ENCODE assay signal across 12 cellular contexts in the genomic region with DNA sequence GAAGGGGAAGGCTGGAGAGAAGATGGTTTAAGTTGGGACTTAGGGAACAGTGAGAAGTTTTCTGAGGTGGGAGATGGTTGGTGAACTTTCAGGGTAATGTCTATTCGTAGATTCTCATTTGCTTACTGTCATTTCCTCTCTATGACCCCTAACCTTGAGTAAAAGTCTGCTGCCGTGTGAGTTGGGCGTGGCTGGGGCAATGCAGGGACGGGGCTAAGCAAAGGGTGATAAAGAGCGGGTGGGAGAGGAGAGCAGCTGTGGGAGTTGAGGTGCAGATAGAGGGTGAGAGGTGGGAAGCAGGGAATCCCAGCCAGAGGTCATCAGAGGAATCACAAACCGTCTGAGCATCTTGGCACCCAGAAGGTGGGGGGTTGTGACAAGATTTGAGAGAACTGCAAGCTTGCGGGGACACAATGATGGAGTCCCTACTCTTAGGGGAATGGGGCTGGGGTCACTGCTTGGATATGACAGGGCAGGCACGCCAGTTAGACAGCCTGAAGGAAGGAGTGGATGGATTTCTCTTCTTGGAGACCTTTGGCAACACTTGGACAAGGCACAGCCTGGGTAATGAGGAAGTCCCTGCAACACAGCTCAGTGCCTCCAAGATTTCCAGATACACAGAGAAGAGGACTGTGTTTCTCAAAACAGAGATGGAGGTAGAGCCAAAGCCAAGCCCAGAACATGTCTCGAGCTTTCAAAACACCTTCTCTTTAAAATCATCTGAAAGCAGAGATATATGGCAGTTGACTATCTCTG. TPM values are rescaled to one million over a fixed set of nuclear protein-coding genes. Genes with fewer than 3 reads are reported as not detected.
DNase-seq lines count a peak whose midpoint lies in the region; ATAC-seq and TF ChIP-seq lines count a peak whose summit lies in the region.
"Had no signal": no experiment of that assay in that cellular context is flagged by ENCODE, and none has a peak within 500 bp of the region (broad histone marks: within the 10 kb centered on the region; RNA-seq: fewer than 3 reads in every experiment).

No MANE protein-coding gene starts in this region.

- H2AFZ ChIP-seq in mesenchymal stem cell (ENCODE audit: low read depth, low read length) = no peak overlapping the region

- peak overlapping the region; percentile 1; the same call in 1 of the 2 replicates for H3K4me3 Mint-ChIP-seq in HFFc6
- H3K4me3 Mint-ChIP-seq: naive thymus-derived CD4-positive, alpha-beta T cell had no signal

- H3K27me3 ChIP-seq in body of pancreas = no peaks in the 10 kb centered on the region
- H3K27me3 ChIP-seq in mesenchymal stem cell (ENCODE audit: control insufficient read depth in 1 of 2, insufficient read depth in 1 of 2, low read length in 2 of 2) = no peaks in the 10 kb centered on the region
- H3K27me3 ChIP-seq in stomach smooth muscle (ENCODE audit: control insufficient read depth in 1 of 2, insufficient read depth in 2 of 2, low read length in 2 of 2) = no peaks in the 10 kb centered on the region

- H3K36me3 ChIP-seq in body of pancreas (replicated peaks in 1 of 2; ENCODE audit: insufficient read depth in 1 of 2, low read depth in 2 of 2) (no peaks in the 10 kb centered on the region), mesenchymal stem cell (ENCODE audit: control insufficient read depth in 1 of 2, insufficient read depth in 2 of 2, low read depth in 1 of 2, low read length in 2 of 2) (no peaks in the 10 kb centered on the region), stomach smooth muscle (ENCODE audit: control insufficient read depth in 2 of 2, insufficient read depth in 2 of 2, low read length in 2 of 2) (no peaks in the 10 kb centered on the region)
- H3K36me3 ChIP-seq: BLaER1 had no signal

- peak overlapping the region; percentile 3 to 73 for H3K18ac ChIP-seq in mesenchymal stem cell (ENCODE audit: low read depth in 1 of 2, low read length in 2 of 2)

- TF ChIP-seq POLR2A in body of pancreas (IDR thresholded peaks at IDR 0.05) = no peak

- peak overlapping the region; percentile 78 for H2BK15ac ChIP-seq in mesenchymal stem cell (ENCODE audit: low read depth, poor library complexity, severe bottlenecking)

- no peaks in the 10 kb centered on the region for H3K27me3 Mint-ChIP-seq in HFFc6 (ENCODE audit: insufficient read depth)

- H2BK12ac ChIP-seq in mesenchymal stem cell (ENCODE audit: low read length in 2 of 2) = peak overlapping the region; percentile 86

- H4K8ac ChIP-seq in mesenchymal stem cell (ENCODE audit: low read length) = peak overlapping the region; percentile 56

- no peaks in the 10 kb centered on the region for H3K9me3 Mint-ChIP-seq in HFFc6
- H3K9me3 Mint-ChIP-seq: naive thymus-derived CD4-positive, alpha-beta T cell had no signal

- H3K9ac ChIP-seq in mesenchymal stem cell (ENCODE audit: low read length) (peak overlapping the region; percentile 80), stomach smooth muscle (ENCODE audit: low read length in 2 of 2) (no peak overlapping the region)
- H3K9ac ChIP-seq: BLaER1 had no signal

- H3K4me2 ChIP-seq in mesenchymal stem cell (ENCODE audit: low read length, poor library complexity, severe bottlenecking) = no peak overlapping the region
- H3K4me2 ChIP-seq: BLaER1 had no signal

- H3K9me3 ChIP-seq in body of pancreas (no peaks in the 10 kb centered on the region), mesenchymal stem cell (ENCODE audit: control insufficient read depth, low read length) (no peaks in the 10 kb centered on the region), stomach smooth muscle (ENCODE audit: control insufficient read depth in 2 of 2, low read length in 2 of 2) (no peaks in the 10 kb centered on the region)
- H3K9me3 ChIP-seq: BLaER1 had no signal

- H2AK5ac ChIP-seq in mesenchymal stem cell (ENCODE audit: low read length, severe bottlenecking) = peak overlapping the region; percentile 61

- intact Hi-C loops in body of pancreas (cut with DNase I) = no loop called here

- H3K4me1 ChIP-seq in body of pancreas (peaks cover 53% of the 10 kb centered on the region), mesenchymal stem cell (ENCODE audit: control insufficient read depth, insufficient read depth, low read depth, low read length) (peaks cover 34% of the 10 kb centered on the region), stomach smooth muscle (ENCODE audit: control insufficient read depth, insufficient read depth, low read length) (peaks cover 83% of the 10 kb centered on the region)

- H4K91ac ChIP-seq in mesenchymal stem cell (ENCODE audit: low read length) = peak overlapping the region; percentile 71

- WGBS in body of pancreas, 2 donors = 66 to 70% methylated on average over 9 of the region's 9 CpGs
- 83% methylated on average over 7 of the region's 9 CpGs for WGBS in mesenchymal stem cell

- TF ChIP-seq CTCF in HFFc6 (IDR thresholded peaks at IDR 0.05) (no peak), body of pancreas (IDR thresholded peaks at IDR 0.05) (no peak)

- H3K79me1 ChIP-seq in mesenchymal stem cell (replicated peaks; ENCODE audit: low read length, poor library complexity, severe bottlenecking) = peaks cover 8% of the 10 kb centered on the region

- H3K4ac ChIP-seq in mesenchymal stem cell (ENCODE audit: low read depth in 1 of 2, low read length in 2 of 2) = peak overlapping the region in 1 of 2 experiments; percentile 77

- H3K4me3 ChIP-seq in body of pancreas = no peak overlapping the region
- H3K4me3 ChIP-seq in mesenchymal stem cell (ENCODE audit: insufficient read depth in 1 of 2, low read depth in 1 of 2, low read length in 2 of 2) = peak overlapping the region in 1 of 2 experiments; percentile 39
- H3K4me3 ChIP-seq in stomach smooth muscle (ENCODE audit: low read length in 2 of 2) = no peak overlapping the region
- H3K4me3 ChIP-seq: BLaER1 had no signal

- H3K4me1 Mint-ChIP-seq in HFFc6 (ENCODE audit: low read depth) = peaks cover 94% of the 10 kb centered on the region

- peak overlapping the region; percentile 37 for H2BK120ac ChIP-seq in mesenchymal stem cell (ENCODE audit: low read depth, low read length)

- ATAC-seq in body of pancreas = no peak
- ATAC-seq in HG03469 (IDR thresholded peaks at IDR 0.05; ENCODE audit: unreplicated experiment) = no peak
- no peak for ATAC-seq in HG03520 (IDR thresholded peaks at IDR 0.05; ENCODE audit: unreplicated experiment)
- no peak for ATAC-seq in GM19351 (IDR thresholded peaks at IDR 0.05; ENCODE audit: unreplicated experiment)
- ATAC-seq: naive thymus-derived CD4-positive, alpha-beta T cell had no signal

- no peak for DNase-seq in HFFc6
- no peak for DNase-seq in body of pancreas
- no peak for DNase-seq in mesenchymal stem cell
- DNase-seq in DMS79 (lab: John Stamatoyannopoulos, UW) = no peak
- DNase-seq: Karpas-422; naive thymus-derived CD4-positive, alpha-beta T cell; stimulated activated CD8-positive, alpha-beta memory T cell treated with anti-CD3 and anti-CD28 coated beads, Interleukin-4, amount 100 ng/mL, for 48 hours had no signal

- H3K23ac ChIP-seq in mesenchymal stem cell (ENCODE audit: low read length in 2 of 2) = no peak overlapping the region

- no peaks in the 10 kb centered on the region for H3K36me3 Mint-ChIP-seq in HFFc6 (ENCODE audit: low read depth)
- H3K36me3 Mint-ChIP-seq: naive thymus-derived CD4-positive, alpha-beta T cell had no signal

- no peak overlapping the region for H2BK5ac ChIP-seq in mesenchymal stem cell (ENCODE audit: low read depth, low read length, poor library complexity, severe bottlenecking)

- H3K27ac Mint-ChIP-seq in HFFc6 = no peak overlapping the region; the same call in 1 of the 2 replicates

- peak overlapping the region in 1 of 2 experiments; percentile 19 for H3K14ac ChIP-seq in mesenchymal stem cell (ENCODE audit: low read length in 2 of 2)

- H3K27ac ChIP-seq in body of pancreas = peak overlapping the region; percentile 20 to 91 (median 77)
- no peak overlapping the region for H3K27ac ChIP-seq in mesenchymal stem cell (ENCODE audit: low read length, poor library complexity, severe bottlenecking)
- H3K27ac ChIP-seq in stomach smooth muscle (ENCODE audit: low read length) = peak overlapping the region; percentile 100
- H3K27ac ChIP-seq: BLaER1 had no signal

RNA-seq across cellular contexts. Expression of a gene that starts 45.9 kb away (rescaled TPM):
- 100 to 1,000 TPM in 5 of 6 experiments, 10 to 100 TPM in 1; 99.2 to 128 (median 111) TPM for total RNA-seq in HFFc6 (2021; fragmentation: NEBNext Ultra II Directional; extraction: Animal tissue kit (Norgen Biotek cat#: 25700))
- 100 to 1,000 TPM in 1 of 2 donors, 10 to 100 TPM in 1; 82.1 to 125 TPM for total RNA-seq in body of pancreas
- 136 TPM for polyA plus RNA-seq in mesenchymal stem cell (2013, experiment 1 of 2)
- 129 TPM for polyA plus RNA-seq in mesenchymal stem cell (2013, experiment 2 of 2)

RNA-seq across cellular contexts. Expression of a gene that starts 49.0 kb away (rescaled TPM):
- 1 to 10 TPM; 3.1 to 4.0 (median 3.6) TPM for total RNA-seq in HFFc6 (2021; fragmentation: NEBNext Ultra II Directional; extraction: Animal tissue kit (Norgen Biotek cat#: 25700))
- 1 to 10 TPM; 3.6 to 5.4 TPM for total RNA-seq in body of pancreas
- 6.5 TPM for polyA plus RNA-seq in mesenchymal stem cell (2013, experiment 1 of 2)
- 5.7 TPM for polyA plus RNA-seq in mesenchymal stem cell (2013, experiment 2 of 2)
